7 cellular contexts compared by ENCODE assay signal in genomic region chr4:4386736-4387392, GRCh38. TPM values are rescaled to one million over a fixed set of nuclear protein-coding genes. Genes with fewer than 3 reads are reported as not detected.
A peak's percentile ranks its signal among the peaks of the same experiment; 100 is the strongest.
DNase-seq lines count a peak whose midpoint lies in the region; ATAC-seq and TF ChIP-seq lines count a peak whose summit lies in the region.

Gene NSG1, plus strand, starts transcription at chr4:4387102. Its CDS starts 528 bp downstream, at chr4:4387630.

- H3K79me2 ChIP-seq in GM23338 (replicated peaks; ENCODE audit: insufficient read depth), result no peaks in the 10 kb centered on the region
- H3K79me2 ChIP-seq in SU-DHL-6 (ENCODE audit: insufficient read depth, low read length), result peaks cover 8% of the 10 kb centered on the region; the same call in 1 of the 2 replicates

- H3K4me3 Mint-ChIP-seq in GM23338, result peak within 1 kb of the TSS; percentile 78

- H3K27ac ChIP-seq in GM23338 (ENCODE audit: low read depth) (no peak within 1 kb of the TSS), SU-DHL-6 (ENCODE audit: low read depth, low read length) (peak within 1 kb of the TSS; percentile 75)

- H3K9me2 ChIP-seq in GM23338 (ENCODE audit: insufficient read depth), result no peaks in the 10 kb centered on the region
- H3K9me2 ChIP-seq in SU-DHL-6 (replicated peaks; ENCODE audit: insufficient read depth, low read length), result no peaks in the 10 kb centered on the region

- ATAC-seq in GM23338, result peak; percentile 34
- ATAC-seq in left lobe of liver, result peak; percentile 27
- no peak for ATAC-seq in HG02623 (IDR thresholded peaks at IDR 0.05; ENCODE audit: unreplicated experiment)
- ATAC-seq in HG03354 (IDR thresholded peaks at IDR 0.05; ENCODE audit: poor library complexity, severe bottlenecking, unreplicated experiment), result no peak

- DNase-seq in GM23338 (ENCODE audit: low spot score) (peak; percentile 42), cardiac fibroblast (ENCODE audit: low read depth in 2 of 2) (peak; percentile 38 to 52), left lobe of liver (ENCODE audit: low spot score) (no peak)
- DNase-seq in stimulated activated naive CD4-positive, alpha-beta T cell treated with Interleukin-2 at 50 U/mL for 16 hours (lab: John Stamatoyannopoulos, UW), result peak; percentile 48

- H3K4me2 ChIP-seq in GM23338 (peak within 1 kb of the TSS; percentile 92), SU-DHL-6 (ENCODE audit: low read depth, low read length, poor library complexity, severe bottlenecking) (peak within 1 kb of the TSS; percentile 63)

- H3K36me3 Mint-ChIP-seq in GM23338 (ENCODE audit: low read depth), result peaks cover 9% of the 10 kb centered on the region

- H4K20me1 ChIP-seq in GM23338 (replicated peaks; ENCODE audit: insufficient read depth), result no peaks in the 10 kb centered on the region; the same call in 1 of the 2 replicates
- no peaks in the 10 kb centered on the region for H4K20me1 ChIP-seq in SU-DHL-6 (ENCODE audit: low read depth, low read length)

- H3K27me3 Mint-ChIP-seq in GM23338 (ENCODE audit: insufficient read depth, low read depth, poor library complexity), result peaks cover 34% of the 10 kb centered on the region

- H3K27me3 ChIP-seq in GM23338 (ENCODE audit: insufficient read depth), result peaks cover 48% of the 10 kb centered on the region
- H3K27me3 ChIP-seq in SU-DHL-6 (ENCODE audit: low read length), result no peaks in the 10 kb centered on the region

- peaks cover 14% of the 10 kb centered on the region for H3K4me1 ChIP-seq in GM23338 (ENCODE audit: insufficient read depth)

- H3K9me3 ChIP-seq in SU-DHL-6 (ENCODE audit: insufficient read depth, low read length), result no peaks in the 10 kb centered on the region

- H3K36me3 ChIP-seq in GM23338 (ENCODE audit: insufficient read depth) (no peaks in the 10 kb centered on the region), SU-DHL-6 (ENCODE audit: low read length) (no peaks in the 10 kb centered on the region)

- H2AFZ ChIP-seq in GM23338 (peak within 1 kb of the TSS; percentile 91), SU-DHL-6 (ENCODE audit: low read depth, low read length, severe bottlenecking) (peak within 1 kb of the TSS; percentile 49)

- H3K4me3 ChIP-seq in GM23338 (peak within 1 kb of the TSS; percentile 84), SU-DHL-6 (ENCODE audit: insufficient read depth, low read length, poor library complexity, severe bottlenecking) (peak within 1 kb of the TSS; percentile 65), cardiac fibroblast (replicated peaks in 1 of 2; ENCODE audit: low read depth in 2 of 2, low read length in 2 of 2) (peak within 1 kb of the TSS; percentile 54 to 64)

- peaks cover 22% of the 10 kb centered on the region for H3K4me1 Mint-ChIP-seq in GM23338

- peak within 1 kb of the TSS; percentile 82 for H3K9ac ChIP-seq in SU-DHL-6 (ENCODE audit: low read length)

- H3K9me3 Mint-ChIP-seq in GM23338, result no peaks in the 10 kb centered on the region; the same call in 1 of the 3 replicates

- no peak within 1 kb of the TSS for H3K27ac Mint-ChIP-seq in GM23338

- no peak for TF ChIP-seq CTCF in GM23338 (conservative IDR thresholded peaks at IDR 0.05; ENCODE audit: low read depth in 2 of 2)
- no peak for TF ChIP-seq CTCF in SU-DHL-6 (IDR thresholded peaks at IDR 0.05; ENCODE audit: insufficient read depth, low read length, poor library complexity, severe bottlenecking)
- no peak for TF ChIP-seq CTCF in cardiac fibroblast (IDR thresholded peaks at IDR 0.05; ENCODE audit: low read depth, low read length)

- H3F3A ChIP-seq in GM23338 (replicated peaks; ENCODE audit: low read depth), result no peaks in the 10 kb centered on the region
- H3F3A ChIP-seq in SU-DHL-6 (ENCODE audit: insufficient read depth), result 0 out of 2 replicates have a peak, but pooled peaks cover 5% of the 10 kb centered on the region

TF ChIP-seq in GM23338, 12 proteins besides CTCF, POLR2A, EP300 and RAD21 (continues in another document):
- TF ChIP-seq ZNF114 (CRISPR knock-in tag; IDR thresholded peaks at IDR 0.05) (no peak), ZNF462 (CRISPR knock-in tag; IDR thresholded peaks at IDR 0.05) (no peak), CREB1 (CRISPR knock-in tag; IDR thresholded peaks at IDR 0.05; ENCODE audit: low read depth) (no peak), NANOG (IDR thresholded peaks at IDR 0.05; ENCODE audit: borderline replicate concordance) (no peak), ETS1 (IDR thresholded peaks at IDR 0.05) (no peak), EZH2 (IDR thresholded peaks at IDR 0.05; ENCODE audit: low read depth, unreplicated experiment) (no peak)

RNA-seq across cellular contexts. Expression of gene NSG1, which starts in this region (rescaled TPM):
- 28.7 and 34.5 TPM in 2 replicates for total RNA-seq in GM23338 (2014; rRNA removed; shearing (Covaris generic))
- polyA plus RNA-seq in GM23338 (2016; fragmentation: Nextera tagmentation; extraction: Ambion mirVana), result 16.5 and 17.4 TPM in 2 replicates
- 0.13 TPM for total RNA-seq in left lobe of liver

Comparison
In these comparisons a context has a peak if more than half of its experiments do, and no peak if none do; other contexts are left out.
1. RNA of gene NSG1 (total RNA-seq): 28.7 to 34.5 TPM in GM23338; 0.13 TPM in left lobe of liver (single experiment); every median in the first group is over 10 times any median in the second.
2. Peak in ATAC-seq in left lobe of liver; RNA of the gene not detected or under 1 TPM.
3. Peak in every context shown above with its lines, with median percentiles within 50 percentile points of each other: H3K4me3 ChIP-seq.